In genomic region chr12:95217377-95218163, GRCh38 we compare ENCODE assay signal across 1 cellular context.
A peak's percentile ranks its signal among the peaks of the same experiment; 100 is the strongest.
TF ChIP-seq lines count a peak whose summit lies in the region.

Gene FGD6, minus strand, starts transcription at chr12:95217467. Its CDS starts 227 bp downstream, at chr12:95217240.
Gene VEZT, plus strand, starts transcription at chr12:95217807. Its CDS starts 44 bp downstream, at chr12:95217851.

TF ChIP-seq in HepG2, 621 proteins besides CTCF, POLR2A, EP300 and RAD21 (continued from another document and continues in another):
- 0 out of 4 replicates have a peak, but pooled peaks of 1 of the 2 experiments have one; percentile 11 for TF ChIP-seq REST (IDR thresholded peaks at IDR 0.05; ENCODE audit: borderline replicate concordance in 1 of 2, low read depth in 1 of 2, low read length in 2 of 2)
- no peak for TF ChIP-seq RFX1 (IDR thresholded peaks at IDR 0.05)
- TF ChIP-seq ZNF274 (CRISPR knock-in tag; IDR thresholded peaks at IDR 0.05): peak; percentile 77; the same call in 1 of the 2 replicates
- no peak for TF ChIP-seq ZNF407 (CRISPR knock-in tag; IDR thresholded peaks at IDR 0.05; ENCODE audit: not compliant biosample characterization)
- TF ChIP-seq PAX8 (CRISPR knock-in tag; IDR thresholded peaks at IDR 0.05; ENCODE audit: borderline replicate concordance): peak; percentile 63; the same call in 1 of the 2 replicates
- TF ChIP-seq BATF2 (CRISPR knock-in tag; IDR thresholded peaks at IDR 0.05): no peak
- no peak for TF ChIP-seq FOSL1 (CRISPR knock-in tag; IDR thresholded peaks at IDR 0.05; ENCODE audit: borderline replicate concordance)
- 0 out of 2 replicates have a peak, but pooled peaks have one; percentile 32 for TF ChIP-seq CREBL2 (CRISPR knock-in tag; IDR thresholded peaks at IDR 0.05; ENCODE audit: borderline replicate concordance)
- no peak for TF ChIP-seq ZNF775 (CRISPR knock-in tag; IDR thresholded peaks at IDR 0.05; ENCODE audit: borderline replicate concordance)
- TF ChIP-seq FOXO1 (CRISPR knock-in tag; IDR thresholded peaks at IDR 0.05): 0 out of 2 replicates have a peak, but pooled peaks have one; percentile 12
- TF ChIP-seq PHF5A (CRISPR knock-in tag; IDR thresholded peaks at IDR 0.05; ENCODE audit: low read depth, unreplicated experiment): no peak
- TF ChIP-seq ZFP90 (CRISPR knock-in tag; IDR thresholded peaks at IDR 0.05; ENCODE audit: borderline replicate concordance): no peak; the same call in 1 of the 2 replicates
- no peak for TF ChIP-seq ZNF839 (CRISPR knock-in tag; IDR thresholded peaks at IDR 0.05; ENCODE audit: borderline replicate concordance)
- no peak for TF ChIP-seq USF2 (IDR thresholded peaks at IDR 0.05; ENCODE audit: low read depth, low read length)
- peak; percentile 58 for TF ChIP-seq USF2 (CRISPR knock-in tag; IDR thresholded peaks at IDR 0.05; ENCODE audit: borderline replicate concordance)
- TF ChIP-seq ZNF672 (CRISPR knock-in tag; IDR thresholded peaks at IDR 0.05): no peak
- peak; percentile 57; the same call in 1 of the 2 replicates for TF ChIP-seq ZNF724P (CRISPR knock-in tag; IDR thresholded peaks at IDR 0.05; ENCODE audit: borderline replicate concordance)
- peak; percentile 98 for TF ChIP-seq ZNF143 (CRISPR knock-in tag; IDR thresholded peaks at IDR 0.05)
- peak; percentile 54 for TF ChIP-seq ARID5B (CRISPR knock-in tag; IDR thresholded peaks at IDR 0.05)
- TF ChIP-seq PAF1 (CRISPR knock-in tag; IDR thresholded peaks at IDR 0.05): no peak
- peak; percentile 71 for TF ChIP-seq STAG1 (CRISPR knock-in tag; IDR thresholded peaks at IDR 0.05)
- TF ChIP-seq ZNF543 (CRISPR knock-in tag; IDR thresholded peaks at IDR 0.05): peak; percentile 32
- no peak for TF ChIP-seq JDP2 (CRISPR knock-in tag; IDR thresholded peaks at IDR 0.05; ENCODE audit: borderline replicate concordance)
- TF ChIP-seq ZNF512 (CRISPR knock-in tag; IDR thresholded peaks at IDR 0.05): peak; percentile 49; the same call in 1 of the 2 replicates
- TF ChIP-seq HNF4A (CRISPR knock-in tag; IDR thresholded peaks at IDR 0.05): peak; percentile 4; the same call in 1 of the 2 replicates
- TF ChIP-seq SCMH1 (CRISPR knock-in tag; IDR thresholded peaks at IDR 0.05; ENCODE audit: borderline replicate concordance): no peak
- TF ChIP-seq ZNF121 (CRISPR knock-in tag; IDR thresholded peaks at IDR 0.05): 0 out of 2 replicates have a peak, but pooled peaks have one; percentile 7
- peak; percentile 86; the same call in 1 of the 2 replicates for TF ChIP-seq ZNF414 (CRISPR knock-in tag; IDR thresholded peaks at IDR 0.05)
- no peak for TF ChIP-seq FIP1L1 (IDR thresholded peaks at IDR 0.05; ENCODE audit: borderline replicate concordance, insufficient read depth, low read depth, low read length)
- TF ChIP-seq XBP1 (CRISPR knock-in tag; IDR thresholded peaks at IDR 0.05): no peak
- TF ChIP-seq CENPBD1 (CRISPR knock-in tag; IDR thresholded peaks at IDR 0.05; ENCODE audit: borderline replicate concordance, low read depth): no peak
- peak; percentile 83 for TF ChIP-seq SALL1 (CRISPR knock-in tag; IDR thresholded peaks at IDR 0.05)
- TF ChIP-seq ZMAT3 (CRISPR knock-in tag; conservative IDR thresholded peaks at IDR 0.05): peak; percentile 87
